ENCODE assay signal across 11 cellular contexts in the genomic region with DNA sequence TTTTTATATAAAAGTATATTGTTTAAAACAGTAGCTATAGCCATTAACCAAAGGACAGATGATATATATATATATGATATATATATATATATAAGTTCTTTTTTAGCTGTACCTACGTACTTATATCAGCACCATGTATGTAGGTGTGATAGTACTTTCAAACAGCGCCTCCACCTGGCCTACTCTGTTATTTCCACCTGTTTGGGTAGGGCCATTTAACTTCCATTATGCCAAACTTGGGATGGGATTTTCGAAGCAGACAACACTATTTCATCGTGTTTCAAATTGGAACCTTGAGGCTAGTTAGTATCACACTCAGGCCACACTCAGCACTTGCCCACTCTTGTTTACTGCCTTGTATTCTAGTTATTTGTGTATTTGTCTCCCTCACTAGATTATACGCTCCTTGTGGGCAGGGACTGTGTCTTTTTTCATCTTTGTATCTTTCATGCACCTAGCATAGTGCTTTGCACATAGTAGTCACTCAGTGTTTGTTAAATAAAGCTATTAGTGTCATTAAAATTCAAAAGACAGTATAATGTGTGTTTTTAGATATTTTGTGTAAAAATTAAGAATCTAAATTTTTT. TPM values are rescaled to one million over a fixed set of nuclear protein-coding genes. Genes with fewer than 3 reads are reported as not detected.
DNase-seq lines count a peak whose midpoint lies in the region; ATAC-seq and TF ChIP-seq lines count a peak whose summit lies in the region.
"Had no signal": no experiment of that assay in that cellular context is flagged by ENCODE, and none has a peak within 500 bp of the region (broad histone marks: within the 10 kb centered on the region; RNA-seq: fewer than 3 reads in every experiment).

No MANE protein-coding gene starts in this region.

- H3F3A ChIP-seq in GM23338 (replicated peaks; ENCODE audit: low read depth) = no peaks in the 10 kb centered on the region

- H3K9me2 ChIP-seq in GM23338 (ENCODE audit: insufficient read depth) = no peaks in the 10 kb centered on the region

- intact Hi-C loops in activated CD4-positive, alpha-beta T cell treated with anti-CD3 and anti-CD28 coated beads, Interleukin-2, amount 10 ng/mL, durations not matched to agents 24 days and 14 days (cut with micrococcal nuclease) = no loop called here

- H2AFZ ChIP-seq in GM23338 = no peak overlapping the region

- H3K27ac Mint-ChIP-seq in GM23338 = no peak overlapping the region
- no peak overlapping the region for H3K27ac Mint-ChIP-seq in activated CD4-positive, alpha-beta T cell treated with anti-CD3 and anti-CD28 coated beads, Interleukin-2, amount 10 ng/mL, durations not matched to agents 24 days and 14 days

- H3K4me1 Mint-ChIP-seq in GM23338 = no peaks in the 10 kb centered on the region
- H3K4me1 Mint-ChIP-seq in activated CD4-positive, alpha-beta T cell treated with anti-CD3 and anti-CD28 coated beads, Interleukin-2, amount 10 ng/mL, durations not matched to agents 24 days and 14 days = no peaks in the 10 kb centered on the region

- H3K9me3 Mint-ChIP-seq in GM23338 = no peaks in the 10 kb centered on the region
- no peaks in the 10 kb centered on the region for H3K9me3 Mint-ChIP-seq in activated CD4-positive, alpha-beta T cell treated with anti-CD3 and anti-CD28 coated beads, Interleukin-2, amount 10 ng/mL, durations not matched to agents 24 days and 14 days

- H3K4me3 Mint-ChIP-seq in GM23338 = no peak overlapping the region
- H3K4me3 Mint-ChIP-seq in activated CD4-positive, alpha-beta T cell treated with anti-CD3 and anti-CD28 coated beads, Interleukin-2, amount 10 ng/mL, durations not matched to agents 24 days and 14 days = no peak overlapping the region

- peaks cover 15% of the 10 kb centered on the region for H3K36me3 ChIP-seq in GM23338 (ENCODE audit: insufficient read depth)

- H3K4me2 ChIP-seq in GM23338 = no peak overlapping the region

- no peak overlapping the region for H3K4me3 ChIP-seq in GM23338
- no peak overlapping the region for H3K4me3 ChIP-seq in fibroblast of villous mesenchyme (ENCODE audit: low read depth, low read length)
- H3K4me3 ChIP-seq: sigmoid colon, thyroid gland had no signal

- H3K27ac ChIP-seq in GM23338 (ENCODE audit: low read depth) = no peak overlapping the region
- H3K27ac ChIP-seq: sigmoid colon, thyroid gland had no signal

- H4K20me1 ChIP-seq in GM23338 (replicated peaks; ENCODE audit: insufficient read depth) = no peaks in the 10 kb centered on the region

- TF ChIP-seq CTCF in GM23338 (conservative IDR thresholded peaks at IDR 0.05; ENCODE audit: low read depth in 2 of 2) = peak; percentile 67 to 79
- peak; percentile 33 for TF ChIP-seq CTCF in fibroblast of villous mesenchyme (IDR thresholded peaks at IDR 0.05; ENCODE audit: insufficient read depth, low read depth, low read length)

- H3K27me3 Mint-ChIP-seq in GM23338 (ENCODE audit: insufficient read depth, low read depth, poor library complexity) = peaks cover 4% of the 10 kb centered on the region
- H3K27me3 Mint-ChIP-seq in activated CD4-positive, alpha-beta T cell treated with anti-CD3 and anti-CD28 coated beads, Interleukin-2, amount 10 ng/mL, durations not matched to agents 24 days and 14 days = no peaks in the 10 kb centered on the region

- no peaks in the 10 kb centered on the region for H3K4me1 ChIP-seq in GM23338 (ENCODE audit: insufficient read depth)
- H3K4me1 ChIP-seq: sigmoid colon, thyroid gland had no signal

- peaks cover 22% of the 10 kb centered on the region for H3K36me3 Mint-ChIP-seq in GM23338 (ENCODE audit: low read depth)
- H3K36me3 Mint-ChIP-seq in activated CD4-positive, alpha-beta T cell treated with anti-CD3 and anti-CD28 coated beads, Interleukin-2, amount 10 ng/mL, durations not matched to agents 24 days and 14 days (ENCODE audit: low read depth) = peaks cover 28% of the 10 kb centered on the region

- H3K27me3 ChIP-seq in GM23338 (ENCODE audit: insufficient read depth) = no peaks in the 10 kb centered on the region
- H3K27me3 ChIP-seq: sigmoid colon, thyroid gland had no signal

- ATAC-seq in GM23338 = peak; percentile 75
- ATAC-seq in GM21576 (IDR thresholded peaks at IDR 0.05; ENCODE audit: unreplicated experiment) = no peak
- no peak for ATAC-seq in GM18498 (IDR thresholded peaks at IDR 0.05; ENCODE audit: unreplicated experiment)

- H3K79me2 ChIP-seq in GM23338 (replicated peaks; ENCODE audit: insufficient read depth) = no peaks in the 10 kb centered on the region

- DNase-seq in AML-193 (lab: John Stamatoyannopoulos, UW) = peak; percentile 19 to 21
- DNase-seq in GM23338 (ENCODE audit: low spot score) = peak; percentile 78
- DNase-seq in activated CD4-positive, alpha-beta T cell treated with anti-CD3 and anti-CD28 coated beads, Interleukin-2, amount 10 ng/mL, durations not matched to agents 24 days and 14 days = peak; percentile 70
- no peak for DNase-seq in fibroblast of villous mesenchyme (ENCODE audit: low read depth)
- no peak for DNase-seq in D341Med (ENCODE audit: low spot score)
- DNase-seq in foreskin melanocyte = no peak
- DNase-seq: GOT3, sigmoid colon had no signal

TF ChIP-seq in GM23338, 12 proteins besides CTCF, POLR2A, EP300 and RAD21:
- TF ChIP-seq EZH2phosphoT487 (IDR thresholded peaks at IDR 0.05; ENCODE audit: unreplicated experiment) (no peak), POLR2AphosphoS5 (IDR thresholded peaks at IDR 0.05; ENCODE audit: low read depth) (no peak), CREB1 (CRISPR knock-in tag; IDR thresholded peaks at IDR 0.05; ENCODE audit: low read depth) (no peak), STAT1 (IDR thresholded peaks at IDR 0.05; ENCODE audit: unreplicated experiment) (no peak), ZNF114 (CRISPR knock-in tag; IDR thresholded peaks at IDR 0.05) (no peak)
- TF ChIP-seq, protein P1, sequence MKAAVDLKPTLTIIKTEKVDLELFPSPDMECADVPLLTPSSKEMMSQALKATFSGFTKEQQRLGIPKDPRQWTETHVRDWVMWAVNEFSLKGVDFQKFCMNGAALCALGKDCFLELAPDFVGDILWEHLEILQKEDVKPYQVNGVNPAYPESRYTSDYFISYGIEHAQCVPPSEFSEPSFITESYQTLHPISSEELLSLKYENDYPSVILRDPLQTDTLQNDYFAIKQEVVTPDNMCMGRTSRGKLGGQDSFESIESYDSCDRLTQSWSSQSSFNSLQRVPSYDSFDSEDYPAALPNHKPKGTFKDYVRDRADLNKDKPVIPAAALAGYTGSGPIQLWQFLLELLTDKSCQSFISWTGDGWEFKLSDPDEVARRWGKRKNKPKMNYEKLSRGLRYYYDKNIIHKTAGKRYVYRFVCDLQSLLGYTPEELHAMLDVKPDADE (IDR thresholded peaks at IDR 0.05) = no peak

RNA-seq across cellular contexts. Expression of a gene that starts 11.8 kb away (rescaled TPM):
- 328 and 344 TPM in 2 replicates for total RNA-seq in GM23338 (2014; rRNA removed; shearing (Covaris generic))
- polyA plus RNA-seq in GM23338 (2016; fragmentation: Nextera tagmentation; extraction: Ambion mirVana) = 93.1 and 107 TPM in 2 replicates
- 187 and 190 TPM in 2 replicates for total RNA-seq in activated CD4-positive, alpha-beta T cell treated with anti-CD3 and anti-CD28 coated beads, Interleukin-2, amount 10 ng/mL, durations not matched to agents 24 days and 14 days
- 555 and 613 TPM in 2 replicates for total RNA-seq in fibroblast of villous mesenchyme

RNA-seq across cellular contexts. Expression of a gene that starts 42.5 kb away (rescaled TPM):
- 37.6 and 38.2 TPM in 2 replicates for total RNA-seq in GM23338 (2014; rRNA removed; shearing (Covaris generic))
- 14.5 and 17.3 TPM in 2 replicates for polyA plus RNA-seq in GM23338 (2016; fragmentation: Nextera tagmentation; extraction: Ambion mirVana)
- total RNA-seq in activated CD4-positive, alpha-beta T cell treated with anti-CD3 and anti-CD28 coated beads, Interleukin-2, amount 10 ng/mL, durations not matched to agents 24 days and 14 days = 17.0 and 20.5 TPM in 2 replicates
- 44.1 and 66.9 TPM in 2 replicates for total RNA-seq in fibroblast of villous mesenchyme

Comparison
In these comparisons a context has a peak if more than half of its experiments do, and no peak if none do; other contexts are left out.
1. DNase-seq: peak in AML-193 (2 of 2), GM23338 (single experiment) and activated CD4-positive, alpha-beta T cell treated with anti-CD3 and anti-CD28 coated beads, Interleukin-2, amount 10 ng/mL, durations not matched to agents 24 days and 14 days (single experiment); none in fibroblast of villous mesenchyme (single experiment), D341Med (single experiment) and foreskin melanocyte (single experiment).